1 cellular context compared by ENCODE assay signal in the genomic region with DNA sequence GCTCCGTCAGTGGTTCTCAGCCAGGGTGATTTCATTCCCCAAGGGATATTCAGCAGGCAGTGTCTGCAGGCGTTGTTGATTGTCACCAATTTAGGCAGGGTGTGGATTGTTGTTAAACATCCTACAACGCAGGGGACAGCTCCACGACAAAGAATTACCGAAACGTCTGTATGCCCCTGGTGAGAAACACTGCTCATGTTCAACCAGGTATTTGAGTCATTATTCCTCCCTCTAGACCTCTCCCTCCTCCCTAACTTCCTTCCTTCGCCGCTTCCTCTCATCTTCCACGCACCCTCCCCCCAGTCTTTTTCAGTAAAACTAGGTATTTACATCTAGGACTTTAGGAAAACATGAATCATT.
TF ChIP-seq lines count a peak whose summit lies in the region.

No MANE protein-coding gene starts in this region.

TF ChIP-seq in GM12878, 131 proteins besides CTCF, POLR2A, EP300 and RAD21 (continued from another document):
- TF ChIP-seq NRF1 (conservative IDR thresholded peaks at IDR 0.05; ENCODE audit: low read depth, low read length) (no peak), GATAD2B (conservative IDR thresholded peaks at IDR 0.05; ENCODE audit: low read depth) (peak; percentile 46; the same call in 1 of the 2 replicates), ZNF274 (IDR thresholded peaks at IDR 0.05; ENCODE audit: insufficient read depth, insufficient read length) (no peak)
